ENCODE assay signal across 20 cellular contexts in genomic region chr3:32909999-32910398, GRCh38. TPM values are rescaled to one million over a fixed set of nuclear protein-coding genes. Genes with fewer than 3 reads are reported as not detected.
DNase-seq lines count a peak whose midpoint lies in the region; ATAC-seq, FAIRE-seq and TF ChIP-seq lines count a peak whose summit lies in the region.
"Had no signal": no experiment of that assay in that cellular context is flagged by ENCODE, and none has a peak within 500 bp of the region (broad histone marks: within the 10 kb centered on the region; RNA-seq: fewer than 3 reads in every experiment).

No MANE protein-coding gene starts in this region.

- no peaks in the 10 kb centered on the region for H3K4me1 Mint-ChIP-seq in progenitor cell of endocrine pancreas (ENCODE audit: low read depth)

- no peak overlapping the region for H2AFZ ChIP-seq in HCT116 (ENCODE audit: low read depth, low read length, poor library complexity, severe bottlenecking)
- H2AFZ ChIP-seq: GM23248 had no signal

- POLR2A ChIA-PET in HCT116 (lab: Charles Lee): no interaction called here

- H3K4me3 ChIP-seq in HCT116 (replicated peaks in 1 of 2; ENCODE audit: low read depth in 1 of 2, low read length in 2 of 2): no peak overlapping the region
- no peak overlapping the region for H3K4me3 ChIP-seq in foreskin fibroblast (ENCODE audit: low read depth in 1 of 2, low read length in 2 of 2)
- H3K4me3 ChIP-seq in colonic mucosa: no peak overlapping the region
- H3K4me3 ChIP-seq: GM12878, GM23248, HAP-1 had no signal

- 0 out of 2 replicates have a peak, but pooled peaks have one; percentile 49 for ATAC-seq in HCT116
- ATAC-seq: CD8-positive, alpha-beta T cell; GM12878 had no signal

- H3K36me3 ChIP-seq in HCT116 (ENCODE audit: control insufficient read depth in 1 of 2, insufficient read depth in 2 of 2, low read length in 2 of 2) (no peaks in the 10 kb centered on the region), colonic mucosa (no peaks in the 10 kb centered on the region)
- H3K36me3 ChIP-seq: HAP-1 had no signal

- no peaks in the 10 kb centered on the region for H3K9me3 Mint-ChIP-seq in progenitor cell of endocrine pancreas (ENCODE audit: low read depth)
- H3K9me3 Mint-ChIP-seq: CD8-positive, alpha-beta T cell had no signal

- no peak for TF ChIP-seq RAD21 in HCT116 (IDR thresholded peaks at IDR 0.05; ENCODE audit: low read depth)

- BruUV-seq in HCT116 (replicated peaks; lab: Mats Ljungman, UMichigan): no TSS peak

- no peak overlapping the region for H3K4me3 Mint-ChIP-seq in progenitor cell of endocrine pancreas (ENCODE audit: low read depth)
- H3K4me3 Mint-ChIP-seq: CD8-positive, alpha-beta T cell had no signal

- H3K27ac ChIP-seq in HCT116 (ENCODE audit: low read depth, low read length) (no peak overlapping the region), colonic mucosa (no peak overlapping the region)
- H3K27ac ChIP-seq: GM23248 had no signal

- no peaks in the 10 kb centered on the region for H3K9me3 ChIP-seq in HCT116 (ENCODE audit: control insufficient read depth in 1 of 2, insufficient read depth in 1 of 2, low read depth in 1 of 2, low read length in 2 of 2)
- H3K9me3 ChIP-seq in colonic mucosa: no peaks in the 10 kb centered on the region
- H3K9me3 ChIP-seq: Caco-2, HAP-1 had no signal

- CTCF ChIA-PET in HCT116 (lab: Charles Lee): interaction anchor here (1.2 kb wide), 1 partner anchor 8 kb away, joined by 5 read pairs; no protein-coding TSS in a partner anchor

- TF ChIP-seq POLR2A in HCT116 (IDR thresholded peaks at IDR 0.05; ENCODE audit: borderline replicate concordance, extremely low read depth, insufficient read depth, insufficient read length): no peak

- H3K27ac Mint-ChIP-seq in progenitor cell of endocrine pancreas: peak overlapping the region; percentile 6
- H3K27ac Mint-ChIP-seq: CD8-positive, alpha-beta T cell had no signal

- H3K4me1 ChIP-seq in HCT116 (ENCODE audit: control insufficient read depth in 1 of 2, insufficient read depth in 2 of 2, low read length in 2 of 2) (no peaks in the 10 kb centered on the region), colonic mucosa (no peaks in the 10 kb centered on the region)
- H3K4me1 ChIP-seq: Caco-2, HAP-1 had no signal

- no peaks in the 10 kb centered on the region for H3K79me2 ChIP-seq in HCT116 (ENCODE audit: insufficient read depth, low read length)

- DNase-seq in HCT116 (ENCODE audit: low read depth, low spot score) (no peak), progenitor cell of endocrine pancreas (ENCODE audit: low spot score, unreplicated experiment) (no peak), hippocampal formation (lab: John Stamatoyannopoulos, UW) (no peak), foreskin fibroblast (no peak), colonic mucosa (no peak)
- DNase-seq: C1 segment of cervical spinal cord; Caco-2; CD8-positive, alpha-beta T cell; DMS153; DND-41; GDM1; GM23248 had no signal

- no peaks in the 10 kb centered on the region for H3K27me3 Mint-ChIP-seq in progenitor cell of endocrine pancreas

- H3K27me3 ChIP-seq in HCT116 (ENCODE audit: insufficient read depth, low read length): no peaks in the 10 kb centered on the region
- no peaks in the 10 kb centered on the region for H3K27me3 ChIP-seq in colonic mucosa

- intact Hi-C loops in HCT116 (cut with micrococcal nuclease): no loop called here
- intact Hi-C loops in colonic mucosa (cut with DNase I): no loop called here

- H3K4me2 ChIP-seq in HCT116 (ENCODE audit: low read length): no peak overlapping the region

- no peak overlapping the region for H3K9ac ChIP-seq in HCT116 (ENCODE audit: low read length)
- H3K9ac ChIP-seq in colonic mucosa (ENCODE audit: low read depth in 2 of 2, low read length in 2 of 2): no peak overlapping the region
- H3K9ac ChIP-seq: GM23248 had no signal

- H3K36me3 Mint-ChIP-seq in progenitor cell of endocrine pancreas (ENCODE audit: insufficient read depth): no peaks in the 10 kb centered on the region
- H3K36me3 Mint-ChIP-seq: CD8-positive, alpha-beta T cell had no signal

- H3K9me2 ChIP-seq in HCT116 (ENCODE audit: insufficient read depth): no peaks in the 10 kb centered on the region

- RAD21 ChIA-PET in HCT116 (lab: Charles Lee; ENCODE audit: low non-redundant PET in 1 of 2, low total read pairs in 2 of 2, uncharacterized antibody in 2 of 2, unreplicated experiment in 2 of 2): no interaction called here

- no peak for TF ChIP-seq CTCF in HCT116 (IDR thresholded peaks at IDR 0.05 in 2 of 3, conservative IDR thresholded peaks at IDR 0.05 in 1 of 3; ENCODE audit: borderline replicate concordance in 1 of 3, insufficient read depth in 1 of 3, low read depth in 2 of 3, low read length in 2 of 3)
- TF ChIP-seq CTCF in progenitor cell of endocrine pancreas (IDR thresholded peaks at IDR 0.05; ENCODE audit: unreplicated experiment): no peak
- no peak for TF ChIP-seq CTCF in foreskin fibroblast (IDR thresholded peaks at IDR 0.05; ENCODE audit: low read depth, low read length)
- no peak for TF ChIP-seq CTCF in colonic mucosa (IDR thresholded peaks at IDR 0.05)

- peak; percentile 11 for FAIRE-seq in G401.6 (lab: Jason Lieb, UNC)
- FAIRE-seq: GM12878, GM19239, H1 had no signal

- no peaks in the 10 kb centered on the region for H4K20me1 ChIP-seq in HCT116 (ENCODE audit: insufficient read depth)

TF ChIP-seq in HCT116, 20 proteins besides CTCF, POLR2A, EP300 and RAD21:
- TF ChIP-seq ZNF274 (IDR thresholded peaks at IDR 0.05; ENCODE audit: low read depth, low read length): no peak
- TF ChIP-seq ZFX (IDR thresholded peaks at IDR 0.05): no peak
- no peak for TF ChIP-seq SIN3A (IDR thresholded peaks at IDR 0.05; ENCODE audit: low read depth)
- no peak for TF ChIP-seq MAX (IDR thresholded peaks at IDR 0.05)
- TF ChIP-seq EZH2phosphoT487 (IDR thresholded peaks at IDR 0.05; ENCODE audit: borderline replicate concordance): no peak
- TF ChIP-seq EGR1 (IDR thresholded peaks at IDR 0.05; ENCODE audit: low read depth): no peak

RNA-seq across cellular contexts. Expression of gene CCR4, which starts 41.4 kb away (rescaled TPM):
- total RNA-seq in HCT116 (2021; ENCODE audit: unreplicated experiment) (not detected), progenitor cell of endocrine pancreas (not detected in 2 replicates), colonic mucosa (under 1 TPM; 0.49 to 0.69 TPM)
- not detected in 2 replicates for polyA plus RNA-seq in HCT116 (2012)
- total RNA-seq: A172, A673, Caco-2, GM23248 had no signal
- polyA plus RNA-seq: BJ, GM23248 had no signal
